In genomic region chr7:123865517-123866117, GRCh38 we compare ENCODE assay signal across 8 cellular contexts. TPM values are rescaled to one million over a fixed set of nuclear protein-coding genes. Genes with fewer than 3 reads are reported as not detected.
DNase-seq lines count a peak whose midpoint lies in the region; ATAC-seq and TF ChIP-seq lines count a peak whose summit lies in the region.

No MANE protein-coding gene starts in this region.

- TF ChIP-seq POLR2A in prostate gland (IDR thresholded peaks at IDR 0.05) = no peak

- DNase-seq in DMS53 treated with DMSO at 0.1 percent for 48 hours (lab: John Stamatoyannopoulos, UW; ENCODE audit: unreplicated experiment) = peak; percentile 61
- DNase-seq in NCI-H774 (lab: John Stamatoyannopoulos, UW) = peak; percentile 50
- DNase-seq in activated gamma-delta T cell treated with anti-CD3 and anti-CD28 coated beads, Interleukin-2, amount 50 U/mL, for 16 hours (ENCODE audit: low read depth) = peak; percentile 36
- peak; percentile 56 for DNase-seq in glomerular endothelial cell (ENCODE audit: extremely low read depth, low read depth, low spot score)
- peak; percentile 54 for DNase-seq in prostate gland (ENCODE audit: low spot score)
- no peak for DNase-seq in activated effector memory CD4-positive, alpha-beta T cell treated with anti-CD3 and anti-CD28 coated beads, Interleukin-2, amount 50 U/mL, for 16 hours

- 28% methylated on average over 3 of the region's 3 CpGs for WGBS in prostate gland

- intact Hi-C loops in prostate gland (cut with DNase I) = loop anchor here (5.0 kb wide), 1 partner anchor 228 kb away; no protein-coding TSS in a partner anchor

- peak; percentile 46 to 81 (median 78) for TF ChIP-seq CTCF in prostate gland (IDR thresholded peaks at IDR 0.05)

- peak; percentile 80 for ATAC-seq in GM19397 (IDR thresholded peaks at IDR 0.05; ENCODE audit: unreplicated experiment)
- peak; percentile 90 for ATAC-seq in HG03432 (IDR thresholded peaks at IDR 0.05; ENCODE audit: unreplicated experiment)

- no peaks in the 10 kb centered on the region for H3K4me1 ChIP-seq in prostate gland (replicated peaks)

- H3K36me3 ChIP-seq in prostate gland = no peaks in the 10 kb centered on the region

- H3K27me3 ChIP-seq in prostate gland (replicated peaks; ENCODE audit: insufficient read depth) = no peaks in the 10 kb centered on the region

- no peak overlapping the region for H3K27ac ChIP-seq in prostate gland

- H3K9me3 ChIP-seq in prostate gland = no peaks in the 10 kb centered on the region

- H3K4me3 ChIP-seq in prostate gland = no peak overlapping the region

RNA-seq across cellular contexts. Expression of gene HYAL4, which starts 20.6 kb away (rescaled TPM):
- total RNA-seq in glomerular endothelial cell (0.18 TPM in 1 of 2 replicates, not detected in the other), prostate gland (1 to 10 TPM in 1 of 2 donors, not detected in 1; 1.6 TPM)

RNA-seq across cellular contexts. Expression of gene SPAM1, which starts 59.4 kb away (rescaled TPM):
- not detected in 2 replicates for total RNA-seq in glomerular endothelial cell
- total RNA-seq in prostate gland = under 1 TPM in 1 of 2 donors, not detected in 1; 0.62 TPM
